In the genomic region with DNA sequence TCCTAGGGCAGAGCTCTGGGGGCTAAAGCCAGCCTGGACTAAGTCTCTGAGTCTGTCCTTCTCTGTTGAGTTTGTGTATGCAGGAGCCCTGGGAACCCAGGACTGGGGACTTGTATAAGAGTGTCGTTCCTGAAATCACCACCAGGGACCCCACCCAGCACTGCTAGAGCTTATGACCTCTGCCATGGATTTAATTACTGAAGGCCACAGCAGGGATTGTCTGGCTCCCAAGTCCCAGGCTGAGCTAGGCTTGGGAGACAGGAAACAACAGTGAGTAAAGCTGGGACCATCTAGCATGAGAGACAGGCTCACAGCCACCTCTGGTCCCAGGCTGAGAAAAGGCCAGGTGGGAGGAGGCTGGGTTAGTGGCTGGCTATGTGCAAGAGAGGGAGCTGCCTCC, we compare ENCODE assay signal across 8 cellular contexts. TPM values are rescaled to one million over a fixed set of nuclear protein-coding genes. Genes with fewer than 3 reads are reported as not detected.
A peak's percentile ranks its signal among the peaks of the same experiment; 100 is the strongest.
DNase-seq lines count a peak whose midpoint lies in the region; ATAC-seq and TF ChIP-seq lines count a peak whose summit lies in the region.

No MANE protein-coding gene starts in this region.

- no peak for TF ChIP-seq POLR2A in suprapubic skin (IDR thresholded peaks at IDR 0.05)
- no peak for TF ChIP-seq POLR2A in GM18505 (IDR thresholded peaks at IDR 0.05; ENCODE audit: borderline replicate concordance, extremely low read depth, insufficient read depth, insufficient read length)

- BruUV-seq in A673 (replicated peaks; lab: Mats Ljungman, UMichigan) = no TSS peak

- H3K9me3 Mint-ChIP-seq in activated B cell treated with CpG ODN at 0.5 μM for 24 hours = no peaks in the 10 kb centered on the region
- H3K9me3 Mint-ChIP-seq in endothelial cell (ENCODE audit: unreplicated experiment) = no peaks in the 10 kb centered on the region

- H3K4me3 Mint-ChIP-seq in activated B cell treated with CpG ODN at 0.5 μM for 24 hours = no peak overlapping the region
- no peak overlapping the region for H3K4me3 Mint-ChIP-seq in endothelial cell (ENCODE audit: unreplicated experiment)

- CTCF ChIA-PET in A673 (lab: Charles Lee) = interaction anchor here (0.6 to 1.2 kb wide), 2 partner anchors 12 to 166 kb away, joined by 4 to 5 read pairs; no protein-coding TSS in a partner anchor
- CTCF ChIA-PET in activated B cell treated with CpG ODN at 0.5 μM for 24 hours (lab: Charles Lee) = no interaction called here

- peak; percentile 52 for DNase-seq in A673 (ENCODE audit: low spot score)
- peak; percentile 79 for DNase-seq in NAMALWA (ENCODE audit: low spot score)
- DNase-seq in activated B cell treated with CpG ODN at 0.5 μM for 24 hours = no peak
- DNase-seq in endothelial cell (ENCODE audit: low spot score) = peak; percentile 66
- DNase-seq in midbrain (lab: John Stamatoyannopoulos, UW) = peak; percentile 76
- peak in 1 of 2 donors; percentile 68 for DNase-seq in suprapubic skin (ENCODE audit: low spot score in 2 of 2)

- peak; percentile 45 for ATAC-seq in activated B cell treated with CpG ODN at 0.5 μM for 24 hours (ENCODE audit: low read depth)
- no peak for ATAC-seq in GM18505 (IDR thresholded peaks at IDR 0.05; ENCODE audit: unreplicated experiment)

- H3K36me3 Mint-ChIP-seq in activated B cell treated with CpG ODN at 0.5 μM for 24 hours (ENCODE audit: low read depth) = no peaks in the 10 kb centered on the region
- H3K36me3 Mint-ChIP-seq in endothelial cell (ENCODE audit: low read depth, unreplicated experiment) = peaks cover 5% of the 10 kb centered on the region

- WGBS in suprapubic skin = 13% methylated on average over 1 of the region's 1 CpG

- TF ChIP-seq CTCF in A673 (conservative IDR thresholded peaks at IDR 0.05; ENCODE audit: low read depth, low read length) (peak; percentile 63), GM12872 (IDR thresholded peaks at IDR 0.05; ENCODE audit: insufficient read depth, low read depth, low read length) (peak; percentile 65), activated B cell treated with CpG ODN at 0.5 μM for 24 hours (IDR thresholded peaks at IDR 0.05) (no peak), endothelial cell (IDR thresholded peaks at IDR 0.05; ENCODE audit: unreplicated experiment) (peak; percentile 81), suprapubic skin (IDR thresholded peaks at IDR 0.05) (peak; percentile 61 to 65)

- TF ChIP-seq EP300 in suprapubic skin (IDR thresholded peaks at IDR 0.05) = no peak

- no peak overlapping the region for H3K27ac ChIP-seq in A673 (ENCODE audit: low read depth, low read length, poor library complexity, severe bottlenecking)
- H3K27ac ChIP-seq in suprapubic skin = no peak overlapping the region

- H3K9me3 ChIP-seq in A673 (ENCODE audit: low read depth, low read length, poor library complexity, severe bottlenecking) (no peaks in the 10 kb centered on the region), suprapubic skin (no peaks in the 10 kb centered on the region)

- H3K4me1 Mint-ChIP-seq in activated B cell treated with CpG ODN at 0.5 μM for 24 hours (peaks cover 14% of the 10 kb centered on the region), endothelial cell (ENCODE audit: unreplicated experiment) (peaks cover 46% of the 10 kb centered on the region)

- no peak overlapping the region for H3K4me3 ChIP-seq in A673 (ENCODE audit: low read depth, low read length, poor library complexity, severe bottlenecking)
- no peak overlapping the region for H3K4me3 ChIP-seq in suprapubic skin

- H3K27ac Mint-ChIP-seq in activated B cell treated with CpG ODN at 0.5 μM for 24 hours (no peak overlapping the region), endothelial cell (ENCODE audit: unreplicated experiment) (peak overlapping the region; percentile 90)

- POLR2A ChIA-PET in A673 (lab: Charles Lee; ENCODE audit: low non-redundant PET) = no interaction called here
- POLR2A ChIA-PET in activated B cell treated with CpG ODN at 0.5 μM for 24 hours (lab: Charles Lee) = no interaction called here

- peaks cover 9% of the 10 kb centered on the region for H3K4me1 ChIP-seq in A673 (ENCODE audit: insufficient read depth, low read length, poor library complexity, severe bottlenecking)
- peaks cover 59% of the 10 kb centered on the region for H3K4me1 ChIP-seq in suprapubic skin

- intact Hi-C loops in A673 (cut with micrococcal nuclease; ENCODE audit: unreplicated experiment) (no loop called here), activated B cell treated with CpG ODN at 0.5 μM for 24 hours (cut with micrococcal nuclease) (no loop called here)

- H3K27me3 Mint-ChIP-seq in activated B cell treated with CpG ODN at 0.5 μM for 24 hours = peaks cover 25% of the 10 kb centered on the region
- peaks cover 3% of the 10 kb centered on the region for H3K27me3 Mint-ChIP-seq in endothelial cell (ENCODE audit: unreplicated experiment)

- H3K27me3 ChIP-seq in A673 (replicated peaks; ENCODE audit: insufficient read depth, low read depth, low read length, poor library complexity) (no peaks in the 10 kb centered on the region), suprapubic skin (peaks cover 8% of the 10 kb centered on the region)

- no peaks in the 10 kb centered on the region for H3K36me3 ChIP-seq in A673 (ENCODE audit: insufficient read depth, low read length, poor library complexity, severe bottlenecking)
- H3K36me3 ChIP-seq in suprapubic skin = no peaks in the 10 kb centered on the region

RNA-seq across cellular contexts. Expression of gene TSPAN15, which starts 1.4 kb away (rescaled TPM):
- 2.1 and 2.5 TPM in 2 replicates for total RNA-seq in A673 (2021)
- total RNA-seq in activated B cell treated with CpG ODN at 0.5 μM for 24 hours = 0.35 TPM in 1 of 2 replicates, not detected in the other
- total RNA-seq in endothelial cell (ENCODE audit: unreplicated experiment) = 195 TPM
- 10 to 100 TPM in 2 of 4 donors, 1 to 10 TPM in 2; 4.0 to 18.1 (median 11.7) TPM for total RNA-seq in suprapubic skin

RNA-seq across cellular contexts. Expression of gene TACR2, which starts 33.1 kb away (rescaled TPM):
- total RNA-seq in A673 (2021) (0.17 and 0.21 TPM in 2 replicates), activated B cell treated with CpG ODN at 0.5 μM for 24 hours (not detected in 2 replicates), endothelial cell (ENCODE audit: unreplicated experiment) (not detected), suprapubic skin (1 to 10 TPM in 1 of 4 donors, under 1 TPM in 3; 0.25 to 1.2 (median 0.63) TPM)

Comparison
In these comparisons a context has a peak if more than half of its experiments do, and no peak if none do; other contexts are left out.
1. RNA of gene TSPAN15, which starts 1.4 kb away (total RNA-seq): 195 TPM in endothelial cell (single experiment); 4.0 to 18.1 TPM in suprapubic skin, 2.1 to 2.5 TPM in A673 and 0.35 TPM in activated B cell treated with CpG ODN at 0.5 μM for 24 hours; every median in the first group is over 10 times any median in the second.